Comparison of ENCODE assay signal across 14 cellular contexts in genomic region chr20:23928788-23929187, GRCh38. TPM values are rescaled to one million over a fixed set of nuclear protein-coding genes. Genes with fewer than 3 reads are reported as not detected.
DNase-seq lines count a peak whose midpoint lies in the region; ATAC-seq and TF ChIP-seq lines count a peak whose summit lies in the region.
"Had no signal": no experiment of that assay in that cellular context is flagged by ENCODE, and none has a peak within 500 bp of the region (broad histone marks: within the 10 kb centered on the region; RNA-seq: fewer than 3 reads in every experiment).

No MANE protein-coding gene starts in this region.

- H3K9me2 ChIP-seq in Karpas-422 (replicated peaks; ENCODE audit: insufficient read depth, low read length), result no peaks in the 10 kb centered on the region

- BruUV-seq in A673 (replicated peaks; lab: Mats Ljungman, UMichigan), result no TSS peak

- H3K36me3 ChIP-seq in A673 (ENCODE audit: insufficient read depth, low read length, poor library complexity, severe bottlenecking), result no peaks in the 10 kb centered on the region
- no peaks in the 10 kb centered on the region for H3K36me3 ChIP-seq in Karpas-422 (ENCODE audit: insufficient read depth, low read length)

- H3K27me3 ChIP-seq in A673 (replicated peaks; ENCODE audit: insufficient read depth, low read depth, low read length, poor library complexity) (peaks cover under 1% of the 10 kb centered on the region), Karpas-422 (ENCODE audit: low read length) (no peaks in the 10 kb centered on the region)

- CTCF ChIA-PET in A673 (lab: Charles Lee), result no interaction called here

- H3K9me3 ChIP-seq in A673 (ENCODE audit: low read depth, low read length, poor library complexity, severe bottlenecking) (no peaks in the 10 kb centered on the region), Karpas-422 (ENCODE audit: low read length) (no peaks in the 10 kb centered on the region)

- no peaks in the 10 kb centered on the region for H4K20me1 ChIP-seq in Karpas-422 (ENCODE audit: insufficient read depth, low read depth, low read length)

- peaks cover 44 to 63% of the 10 kb centered on the region in 2 donors for H3K4me1 Mint-ChIP-seq in effector memory CD8-positive, alpha-beta T cell (ENCODE audit: low read depth in 2 of 2)
- H3K4me1 Mint-ChIP-seq: stimulated activated memory B cell treated with anti-CD40 and anti-IgM and Interleukin-4, amounts not matched to agents 10 μg/mL and 1 μg/mL and 100 μg/mL, for 72 hours had no signal

- H2AFZ ChIP-seq in Karpas-422 (ENCODE audit: low read length), result peak overlapping the region; percentile 54; the same call in 1 of the 2 replicates

- peak overlapping the region; percentile 39; the same call in 1 of the 2 replicates for H3K9ac ChIP-seq in Karpas-422 (ENCODE audit: low read length)

- H3K36me3 Mint-ChIP-seq in effector memory CD8-positive, alpha-beta T cell (ENCODE audit: insufficient read depth), result no peaks in the 10 kb centered on the region
- H3K36me3 Mint-ChIP-seq: stimulated activated memory B cell treated with anti-CD40 and anti-IgM and Interleukin-4, amounts not matched to agents 10 μg/mL and 1 μg/mL and 100 μg/mL, for 72 hours had no signal

- no peaks in the 10 kb centered on the region for H3K79me2 ChIP-seq in Karpas-422 (ENCODE audit: low read length)

- H3K27ac ChIP-seq in A673 (ENCODE audit: low read depth, low read length, poor library complexity, severe bottlenecking) (no peak overlapping the region), Karpas-422 (ENCODE audit: low read length) (no peak overlapping the region)

- intact Hi-C loops in A673 (cut with micrococcal nuclease; ENCODE audit: unreplicated experiment), result no loop called here

- H3K27ac Mint-ChIP-seq in effector memory CD8-positive, alpha-beta T cell, result peak overlapping the region; percentile 32 to 90
- H3K27ac Mint-ChIP-seq: stimulated activated memory B cell treated with anti-CD40 and anti-IgM and Interleukin-4, amounts not matched to agents 10 μg/mL and 1 μg/mL and 100 μg/mL, for 72 hours had no signal

- H3K4me1 ChIP-seq in A673 (ENCODE audit: insufficient read depth, low read length, poor library complexity, severe bottlenecking) (no peaks in the 10 kb centered on the region), Karpas-422 (ENCODE audit: low read length) (peaks cover 4% of the 10 kb centered on the region)

- peak overlapping the region; percentile 72 to 74 for H3K4me3 Mint-ChIP-seq in effector memory CD8-positive, alpha-beta T cell
- H3K4me3 Mint-ChIP-seq: stimulated activated memory B cell treated with anti-CD40 and anti-IgM and Interleukin-4, amounts not matched to agents 10 μg/mL and 1 μg/mL and 100 μg/mL, for 72 hours had no signal

- no peaks in the 10 kb centered on the region for H3K27me3 Mint-ChIP-seq in effector memory CD8-positive, alpha-beta T cell

- no peak for TF ChIP-seq CTCF in A673 (conservative IDR thresholded peaks at IDR 0.05; ENCODE audit: low read depth, low read length)
- no peak for TF ChIP-seq CTCF in GM10266 (IDR thresholded peaks at IDR 0.05; ENCODE audit: control insufficient read depth, insufficient read depth, low read depth, missing control alignments)

- ATAC-seq in effector memory CD8-positive, alpha-beta T cell (replicated peaks), result peak; percentile 83
- ATAC-seq in GM19397 (IDR thresholded peaks at IDR 0.05; ENCODE audit: unreplicated experiment) (no peak), HG03457 (IDR thresholded peaks at IDR 0.05; ENCODE audit: unreplicated experiment) (no peak), GM21717 (IDR thresholded peaks at IDR 0.05; ENCODE audit: unreplicated experiment) (no peak)
- ATAC-seq: stimulated activated memory B cell treated with anti-CD40 and anti-IgM and Interleukin-4, amounts not matched to agents 10 μg/mL and 1 μg/mL and 100 μg/mL, for 72 hours had no signal

- POLR2A ChIA-PET in A673 (lab: Charles Lee; ENCODE audit: low non-redundant PET), result no interaction called here

- DNase-seq in A673 (ENCODE audit: low spot score) (peak; percentile 6), Karpas-422 (peak; percentile 84), GM10266 (ENCODE audit: extremely low spot score) (no peak)
- peak; percentile 36 to 39 for DNase-seq in activated CD4-positive, alpha-beta T cell treated with anti-CD3 and anti-CD28 coated beads, Interleukin-2, amount 50 U/mL, for 48 hours
- DNase-seq in effector memory CD8-positive, alpha-beta T cell, result peak; percentile 43 to 60 (median 54)
- DNase-seq: activated CD8-positive, alpha-beta memory T cell treated with anti-CD3 and anti-CD28 coated beads for 24 hours; head of caudate nucleus; NCI-H1092 had no signal

- no peak overlapping the region for H3K4me3 ChIP-seq in A673 (ENCODE audit: low read depth, low read length, poor library complexity, severe bottlenecking)
- no peak overlapping the region for H3K4me3 ChIP-seq in Karpas-422 (ENCODE audit: low read length)
- H3K4me3 ChIP-seq: lung had no signal

- peaks cover 3 to 12% of the 10 kb centered on the region in 2 donors for H3K9me3 Mint-ChIP-seq in effector memory CD8-positive, alpha-beta T cell

- peak overlapping the region; percentile 42 for H3K4me2 ChIP-seq in Karpas-422 (ENCODE audit: low read depth, low read length, poor library complexity, severe bottlenecking)

RNA-seq across cellular contexts. Expression of gene CST5, which starts 49.2 kb away (rescaled TPM):
- not detected in 2 replicates for total RNA-seq in A673 (2021)
- total RNA-seq in Karpas-422 (2014; rRNA removed; shearing (Covaris generic); ENCODE audit: low replicate concordance), result not detected in 2 replicates
- total RNA-seq: osteoblast had no signal

RNA-seq across cellular contexts. Expression of gene GGTLC1, which starts 59.8 kb away (rescaled TPM):
- not detected in 2 replicates for total RNA-seq in A673 (2021)
- not detected in 2 replicates for total RNA-seq in Karpas-422 (2014; rRNA removed; shearing (Covaris generic); ENCODE audit: low replicate concordance)
- total RNA-seq: osteoblast had no signal
